11 cellular contexts compared by ENCODE assay signal in the genomic region with DNA sequence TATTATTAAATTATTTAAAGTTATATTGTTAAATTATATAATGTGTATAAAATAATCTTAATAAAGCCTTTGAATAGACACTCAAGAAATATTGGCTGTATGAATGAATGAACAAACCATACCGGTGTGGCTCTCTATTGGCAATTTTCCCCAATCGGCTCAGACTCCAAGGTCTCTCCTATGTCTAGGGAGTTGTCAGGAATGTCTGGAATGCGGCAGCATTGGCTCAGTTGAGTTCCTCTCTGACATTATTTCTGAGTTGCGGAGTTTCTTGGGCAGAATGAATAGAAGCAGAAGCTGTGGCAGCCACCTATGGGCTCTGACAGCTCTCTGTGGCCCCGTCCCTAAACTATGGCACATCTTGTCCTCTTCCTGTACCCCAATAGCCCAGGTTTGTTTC.
DNase-seq lines count a peak whose midpoint lies in the region; ATAC-seq, FAIRE-seq and TF ChIP-seq lines count a peak whose summit lies in the region.
"Had no signal": no experiment of that assay in that cellular context is flagged by ENCODE, and none has a peak within 500 bp of the region (broad histone marks: within the 10 kb centered on the region; RNA-seq: fewer than 3 reads in every experiment).

No MANE protein-coding gene starts in this region.

- no peak overlapping the region for H2AK5ac ChIP-seq in neuronal stem cell (ENCODE audit: low read depth, low read length)

- no peak overlapping the region for H2BK12ac ChIP-seq in neuronal stem cell (ENCODE audit: low read length)

- H3K27ac Mint-ChIP-seq in Caco-2 (ENCODE audit: unreplicated experiment) = no peak overlapping the region
- H3K27ac Mint-ChIP-seq: CD4-positive, alpha-beta memory T cell had no signal

- no TSS peak for BruUV-seq in Caco-2 (replicated peaks; lab: Mats Ljungman, UMichigan)

- H3K9me3 ChIP-seq in Caco-2 (no peaks in the 10 kb centered on the region), neuronal stem cell (replicated peaks in 1 of 2; ENCODE audit: control insufficient read depth in 2 of 2, insufficient read depth in 1 of 2, low read depth in 1 of 2, low read length in 2 of 2) (no peaks in the 10 kb centered on the region)

- H3K27me3 ChIP-seq in Caco-2 (replicated peaks; ENCODE audit: control insufficient read depth, insufficient read depth, low read length) (no peaks in the 10 kb centered on the region), neuronal stem cell (ENCODE audit: control insufficient read depth in 3 of 3, insufficient read depth in 3 of 3, low read depth in 1 of 3, low read length in 3 of 3) (no peaks in the 10 kb centered on the region)

- DNase-seq in Caco-2 (peak; percentile 53 to 63), RCC 7860 (ENCODE audit: low spot score) (peak; percentile 27), fibroblast of villous mesenchyme (ENCODE audit: low read depth) (peak; percentile 9), neuronal stem cell (ENCODE audit: low spot score) (peak; percentile 59), KG1 (lab: John Stamatoyannopoulos, UW) (no peak), GF-D8 (lab: John Stamatoyannopoulos, UW) (no peak), SHP77 (lab: John Stamatoyannopoulos, UW) (no peak)
- DNase-seq: CD4-positive, alpha-beta memory T cell; retina; T1000 had no signal

- H3K36me3 ChIP-seq in Caco-2 (ENCODE audit: control insufficient read depth, insufficient read depth, low read length) (no peaks in the 10 kb centered on the region), neuronal stem cell (replicated peaks in 1 of 2; ENCODE audit: control insufficient read depth in 2 of 2, insufficient read depth in 2 of 2, low read length in 2 of 2) (peaks cover 0 to 22% of the 10 kb centered on the region in 2 donors)

- peaks cover 2% of the 10 kb centered on the region for H3K27me3 Mint-ChIP-seq in Caco-2 (ENCODE audit: insufficient read depth, unreplicated experiment)

- H2AFZ ChIP-seq in neuronal stem cell (ENCODE audit: low read length) = no peak overlapping the region

- POLR2A ChIA-PET in Caco-2 (lab: Charles Lee) = no interaction called here

- H3K9ac ChIP-seq in neuronal stem cell (ENCODE audit: low read depth, low read length, poor library complexity) = no peak overlapping the region

- no peak for TF ChIP-seq CTCF in Caco-2 (IDR thresholded peaks at IDR 0.05; ENCODE audit: insufficient read depth in 1 of 2, low read depth in 1 of 2, low read length in 1 of 2, severe bottlenecking in 1 of 2, unreplicated experiment in 1 of 2)
- TF ChIP-seq CTCF in fibroblast of villous mesenchyme (IDR thresholded peaks at IDR 0.05; ENCODE audit: insufficient read depth, low read depth, low read length) = no peak

- no peak overlapping the region for H3K14ac ChIP-seq in neuronal stem cell (ENCODE audit: low read length)

- ATAC-seq in HG03469 (IDR thresholded peaks at IDR 0.05; ENCODE audit: unreplicated experiment) = no peak

- no CpG with 5 or more reads among the region's 5 CpGs for WGBS in neuronal stem cell (ENCODE audit: extremely low coverage in 2 of 2, insufficient read length in 2 of 2, insufficient replicate concordance in 1 of 2), 2 donors

- H3K4ac ChIP-seq in neuronal stem cell (ENCODE audit: low read length) = no peak overlapping the region

- H4K91ac ChIP-seq in neuronal stem cell (ENCODE audit: low read depth, low read length, poor library complexity) = no peak overlapping the region

- no peak overlapping the region for H3K23ac ChIP-seq in neuronal stem cell (ENCODE audit: low read depth, low read length, poor library complexity)

- H2BK5ac ChIP-seq in neuronal stem cell (ENCODE audit: low read length) = no peak overlapping the region

- peaks cover 15% of the 10 kb centered on the region for H3K4me1 Mint-ChIP-seq in Caco-2 (ENCODE audit: low read depth, unreplicated experiment)
- H3K4me1 Mint-ChIP-seq: CD4-positive, alpha-beta memory T cell had no signal

- no peak overlapping the region for H4K8ac ChIP-seq in neuronal stem cell (ENCODE audit: low read depth, low read length)

- no peaks in the 10 kb centered on the region for H3K36me3 Mint-ChIP-seq in Caco-2 (ENCODE audit: insufficient read depth, unreplicated experiment)
- H3K36me3 Mint-ChIP-seq: CD4-positive, alpha-beta memory T cell had no signal

- CTCF ChIA-PET in Caco-2 (lab: Charles Lee) = no interaction called here

- no peak overlapping the region for H2BK120ac ChIP-seq in neuronal stem cell (ENCODE audit: low read depth, low read length)

- H3K79me1 ChIP-seq in neuronal stem cell (ENCODE audit: low read depth, low read length) = no peaks in the 10 kb centered on the region

- H3K4me3 ChIP-seq in Caco-2 (ENCODE audit: low read depth, low read length) (no peak overlapping the region), fibroblast of villous mesenchyme (ENCODE audit: low read depth, low read length) (no peak overlapping the region), neuronal stem cell (ENCODE audit: low read length in 2 of 2) (no peak overlapping the region)

- no peak overlapping the region for H2BK15ac ChIP-seq in neuronal stem cell (ENCODE audit: low read length)

- intact Hi-C loops in Caco-2 (cut with micrococcal nuclease; ENCODE audit: unreplicated experiment) = no loop called here

- no peak overlapping the region for H3K4me2 ChIP-seq in neuronal stem cell (ENCODE audit: insufficient read depth, low read length, poor library complexity, severe bottlenecking)

- no peak overlapping the region for H3K18ac ChIP-seq in neuronal stem cell (ENCODE audit: low read length)

- no peak overlapping the region for H3K27ac ChIP-seq in neuronal stem cell (replicated peaks; ENCODE audit: low read length)

- H3K4me1 ChIP-seq in Caco-2 = peaks cover 21% of the 10 kb centered on the region
- peaks cover 19 to 62% of the 10 kb centered on the region in 2 donors for H3K4me1 ChIP-seq in neuronal stem cell (ENCODE audit: control insufficient read depth in 2 of 2, insufficient read depth in 1 of 2, low read depth in 1 of 2, low read length in 2 of 2)

- FAIRE-seq in RCC 7860 (lab: Jason Lieb, UNC) = peak; percentile 52

- H3K9me3 Mint-ChIP-seq in Caco-2 (ENCODE audit: unreplicated experiment) = no peaks in the 10 kb centered on the region
- H3K9me3 Mint-ChIP-seq: CD4-positive, alpha-beta memory T cell had no signal

- no peak overlapping the region for H3K4me3 Mint-ChIP-seq in Caco-2 (ENCODE audit: unreplicated experiment)
- H3K4me3 Mint-ChIP-seq: CD4-positive, alpha-beta memory T cell had no signal

Comparison
In these comparisons a context has a peak if more than half of its experiments do, and no peak if none do; other contexts are left out.
1. DNase-seq: peak in Caco-2 (2 of 2), RCC 7860 (single experiment), fibroblast of villous mesenchyme (single experiment) and neuronal stem cell (single experiment); none in KG1 (single experiment), GF-D8 (single experiment) and SHP77 (0 of 2).